Comparison of ENCODE assay signal across 1 cellular context in genomic region chr5:76379316-76379715, GRCh38.
TF ChIP-seq lines count a peak whose summit lies in the region.

No MANE protein-coding gene starts in this region.

TF ChIP-seq in HepG2, 621 proteins besides CTCF, POLR2A, EP300 and RAD21:
- TF ChIP-seq TBL1XR1 (IDR thresholded peaks at IDR 0.05; ENCODE audit: borderline replicate concordance, low read length, partially characterized antibody) = no peak
- TF ChIP-seq SOX5 (CRISPR knock-in tag; IDR thresholded peaks at IDR 0.05; ENCODE audit: borderline replicate concordance) = peak; percentile 29; the same call in 1 of the 2 replicates
- peak; percentile 28; the same call in 1 of the 2 replicates for TF ChIP-seq FOXP4 (CRISPR knock-in tag; IDR thresholded peaks at IDR 0.05)
- peak; percentile 50 for TF ChIP-seq PAXIP1 (CRISPR knock-in tag; conservative IDR thresholded peaks at IDR 0.05)
- TF ChIP-seq ETV5 (CRISPR knock-in tag; IDR thresholded peaks at IDR 0.05; ENCODE audit: borderline replicate concordance) = peak; percentile 80; the same call in 1 of the 2 replicates
- no peak for TF ChIP-seq GABPA (IDR thresholded peaks at IDR 0.05; ENCODE audit: low read depth, low read length)
- TF ChIP-seq GABPA (CRISPR knock-in tag; IDR thresholded peaks at IDR 0.05; ENCODE audit: low read depth) = peak; percentile 57
- peak; percentile 63; the same call in 1 of the 2 replicates for TF ChIP-seq SAP130 (CRISPR knock-in tag; IDR thresholded peaks at IDR 0.05; ENCODE audit: low read depth)
- TF ChIP-seq FOSL2 (CRISPR knock-in tag; IDR thresholded peaks at IDR 0.05) = peak; percentile 39
- no peak for TF ChIP-seq FOXP1 (IDR thresholded peaks at IDR 0.05)
- peak; percentile 61 for TF ChIP-seq FOXP1 (CRISPR knock-in tag; IDR thresholded peaks at IDR 0.05)
- TF ChIP-seq ARID5B (CRISPR knock-in tag; IDR thresholded peaks at IDR 0.05) = peak; percentile 34; the same call in 1 of the 2 replicates
- TF ChIP-seq ZNF263 (CRISPR knock-in tag; IDR thresholded peaks at IDR 0.05) = peak; percentile 31; the same call in 1 of the 2 replicates
- peak; percentile 91 for TF ChIP-seq ELF3 (CRISPR knock-in tag; IDR thresholded peaks at IDR 0.05)
- no peak for TF ChIP-seq FOXA1 (IDR thresholded peaks at IDR 0.05)
- peak; percentile 35; the same call in 1 of the 2 replicates for TF ChIP-seq FOXA1 (CRISPR knock-in tag; IDR thresholded peaks at IDR 0.05)
- TF ChIP-seq, protein P1, sequence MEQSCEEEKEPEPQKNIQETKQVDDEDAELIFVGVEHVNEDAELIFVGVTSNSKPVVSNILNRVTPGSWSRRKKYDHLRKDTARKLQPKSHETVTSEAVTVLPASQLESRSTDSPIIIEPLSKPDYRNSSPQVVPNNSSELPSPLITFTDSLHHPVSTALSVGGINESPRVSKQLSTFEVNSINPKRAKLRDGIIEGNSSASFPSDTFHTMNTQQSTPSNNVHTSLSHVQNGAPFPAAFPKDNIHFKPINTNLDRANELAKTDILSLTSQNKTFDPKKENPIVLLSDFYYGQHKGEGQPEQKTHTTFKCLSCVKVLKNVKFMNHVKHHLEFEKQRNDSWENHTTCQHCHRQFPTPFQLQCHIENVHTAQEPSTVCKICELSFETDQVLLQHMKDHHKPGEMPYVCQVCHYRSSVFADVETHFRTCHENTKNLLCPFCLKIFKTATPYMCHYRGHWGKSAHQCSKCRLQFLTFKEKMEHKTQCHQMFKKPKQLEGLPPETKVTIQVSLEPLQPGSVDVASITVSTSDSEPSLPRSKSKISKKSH (CRISPR knock-in tag; IDR thresholded peaks at IDR 0.05; ENCODE audit: borderline replicate concordance) = no peak
- TF ChIP-seq, protein P2, sequence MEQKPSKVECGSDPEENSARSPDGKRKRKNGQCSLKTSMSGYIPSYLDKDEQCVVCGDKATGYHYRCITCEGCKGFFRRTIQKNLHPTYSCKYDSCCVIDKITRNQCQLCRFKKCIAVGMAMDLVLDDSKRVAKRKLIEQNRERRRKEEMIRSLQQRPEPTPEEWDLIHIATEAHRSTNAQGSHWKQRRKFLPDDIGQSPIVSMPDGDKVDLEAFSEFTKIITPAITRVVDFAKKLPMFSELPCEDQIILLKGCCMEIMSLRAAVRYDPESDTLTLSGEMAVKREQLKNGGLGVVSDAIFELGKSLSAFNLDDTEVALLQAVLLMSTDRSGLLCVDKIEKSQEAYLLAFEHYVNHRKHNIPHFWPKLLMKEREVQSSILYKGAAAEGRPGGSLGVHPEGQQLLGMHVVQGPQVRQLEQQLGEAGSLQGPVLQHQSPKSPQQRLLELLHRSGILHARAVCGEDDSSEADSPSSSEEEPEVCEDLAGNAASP (CRISPR knock-in tag; IDR thresholded peaks at IDR 0.05; ENCODE audit: borderline replicate concordance) = peak; percentile 22; the same call in 1 of the 2 replicates
- peak; percentile 29; the same call in 1 of the 2 replicates for TF ChIP-seq RXRB (CRISPR knock-in tag; IDR thresholded peaks at IDR 0.05; ENCODE audit: borderline replicate concordance)
- peak; percentile 22; the same call in 1 of the 2 replicates for TF ChIP-seq ZFX (CRISPR knock-in tag; IDR thresholded peaks at IDR 0.05; ENCODE audit: low read depth)
- no peak for TF ChIP-seq GATA4 (IDR thresholded peaks at IDR 0.05; ENCODE audit: borderline replicate concordance, low read depth)
- 0 out of 2 replicates have a peak, but pooled peaks have one; percentile 14 for TF ChIP-seq SP5 (CRISPR knock-in tag; IDR thresholded peaks at IDR 0.05; ENCODE audit: borderline replicate concordance, low read depth)
- TF ChIP-seq ZNF12 (CRISPR knock-in tag; IDR thresholded peaks at IDR 0.05) = peak; percentile 51; the same call in 1 of the 2 replicates
- TF ChIP-seq HNF1B (CRISPR knock-in tag; IDR thresholded peaks at IDR 0.05) = 0 out of 2 replicates have a peak, but pooled peaks have one; percentile 18
- TF ChIP-seq ZNF616 (CRISPR knock-in tag; IDR thresholded peaks at IDR 0.05; ENCODE audit: low read depth) = no peak
- TF ChIP-seq ZNF121 (CRISPR knock-in tag; IDR thresholded peaks at IDR 0.05) = no peak
- no peak for TF ChIP-seq NR2F6 (IDR thresholded peaks at IDR 0.05)
- TF ChIP-seq NR2F6 (CRISPR knock-in tag; IDR thresholded peaks at IDR 0.05) = 0 out of 2 replicates have a peak, but pooled peaks have one; percentile 15
- TF ChIP-seq FOXA3 (CRISPR knock-in tag; IDR thresholded peaks at IDR 0.05) = peak; percentile 61
- TF ChIP-seq RARA (CRISPR knock-in tag; IDR thresholded peaks at IDR 0.05) = peak; percentile 19; the same call in 1 of the 2 replicates
- peak; percentile 61; the same call in 1 of the 2 replicates for TF ChIP-seq TCF7 (IDR thresholded peaks at IDR 0.05; ENCODE audit: low read depth)
- TF ChIP-seq ZMYM2 (CRISPR knock-in tag; IDR thresholded peaks at IDR 0.05) = no peak
- TF ChIP-seq KDM2A (CRISPR knock-in tag; IDR thresholded peaks at IDR 0.05; ENCODE audit: borderline replicate concordance, low read depth) = no peak
- peak; percentile 47; the same call in 1 of the 2 replicates for TF ChIP-seq KAT8 (CRISPR knock-in tag; IDR thresholded peaks at IDR 0.05)
- TF ChIP-seq MIXL1 (CRISPR knock-in tag; IDR thresholded peaks at IDR 0.05) = 0 out of 2 replicates have a peak, but pooled peaks have one; percentile 19
- peak; percentile 11 for TF ChIP-seq TEAD3 (CRISPR knock-in tag; optimal IDR thresholded peaks at IDR 0.05; ENCODE audit: borderline replicate concordance)
- TF ChIP-seq HMG20A (CRISPR knock-in tag; IDR thresholded peaks at IDR 0.05; ENCODE audit: borderline replicate concordance) = 0 out of 2 replicates have a peak, but pooled peaks have one; percentile 26
- TF ChIP-seq, protein P3, sequence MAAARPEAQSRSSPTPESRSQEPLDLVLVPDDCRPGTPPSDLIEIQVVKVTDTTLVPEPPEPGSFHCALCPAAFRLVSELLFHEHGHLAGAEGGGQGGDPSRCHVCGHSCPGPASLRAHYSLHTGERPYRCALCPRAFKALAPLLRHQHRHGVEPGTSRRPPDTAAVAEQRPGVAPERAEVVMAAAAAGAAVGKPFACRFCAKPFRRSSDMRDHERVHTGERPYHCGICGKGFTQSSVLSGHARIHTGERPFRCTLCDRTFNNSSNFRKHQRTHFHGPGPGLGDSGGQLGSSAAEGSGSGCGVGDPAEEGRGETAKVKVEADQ (CRISPR knock-in tag; IDR thresholded peaks at IDR 0.05; ENCODE audit: borderline replicate concordance) = no peak
